Comparison of ENCODE assay signal across 17 cellular contexts in genomic region chr20:42277203-42277602, GRCh38.
A peak's percentile ranks its signal among the peaks of the same experiment; 100 is the strongest.
DNase-seq lines count a peak whose midpoint lies in the region; ATAC-seq lines count a peak whose summit lies in the region.
"Had no signal": no experiment of that assay in that cellular context is flagged by ENCODE, and none has a peak within 500 bp of the region (broad histone marks: within the 10 kb centered on the region; RNA-seq: fewer than 3 reads in every experiment).

No MANE protein-coding gene starts in this region.

- no peaks in the 10 kb centered on the region for H3K36me3 ChIP-seq in neuronal stem cell (replicated peaks in 1 of 2; ENCODE audit: control insufficient read depth in 2 of 2, insufficient read depth in 2 of 2, low read length in 2 of 2)

- H3K27ac ChIP-seq in neuronal stem cell (replicated peaks; ENCODE audit: low read length), result peak overlapping the region; percentile 0

- no peak overlapping the region for H2AFZ ChIP-seq in neuronal stem cell (ENCODE audit: low read length)

- no peak overlapping the region for H4K8ac ChIP-seq in neuronal stem cell (ENCODE audit: low read depth, low read length)

- no peak overlapping the region for H3K9ac ChIP-seq in neuronal stem cell (ENCODE audit: low read depth, low read length, poor library complexity)

- no peaks in the 10 kb centered on the region for H3K9me3 ChIP-seq in neuronal stem cell (replicated peaks in 1 of 2; ENCODE audit: control insufficient read depth in 2 of 2, insufficient read depth in 1 of 2, low read depth in 1 of 2, low read length in 2 of 2)
- H3K9me3 ChIP-seq: Caco-2 had no signal

- no CpG with 5 or more reads among the region's 7 CpGs for WGBS in neuronal stem cell (ENCODE audit: extremely low coverage in 2 of 2, insufficient read length in 2 of 2, insufficient replicate concordance in 1 of 2), 2 donors

- H3K27me3 ChIP-seq in neuronal stem cell (ENCODE audit: control insufficient read depth in 3 of 3, insufficient read depth in 3 of 3, low read depth in 1 of 3, low read length in 3 of 3), result no peaks in the 10 kb centered on the region

- H2BK12ac ChIP-seq in neuronal stem cell (ENCODE audit: low read length), result no peak overlapping the region

- no peaks in the 10 kb centered on the region for H3K79me1 ChIP-seq in neuronal stem cell (ENCODE audit: low read depth, low read length)

- no peak overlapping the region for H3K14ac ChIP-seq in neuronal stem cell (ENCODE audit: low read length)

- no peak overlapping the region for H2BK5ac ChIP-seq in neuronal stem cell (ENCODE audit: low read length)

- peaks cover 0 to 17% of the 10 kb centered on the region in 2 donors for H3K4me1 ChIP-seq in neuronal stem cell (ENCODE audit: control insufficient read depth in 2 of 2, insufficient read depth in 1 of 2, low read depth in 1 of 2, low read length in 2 of 2)
- H3K4me1 ChIP-seq: Caco-2 had no signal

- H3K4me2 ChIP-seq in neuronal stem cell (ENCODE audit: insufficient read depth, low read length, poor library complexity, severe bottlenecking), result peak overlapping the region; percentile 21

- H2AK5ac ChIP-seq in neuronal stem cell (ENCODE audit: low read depth, low read length), result no peak overlapping the region

- H3K4me3 ChIP-seq in neuronal stem cell (ENCODE audit: low read length in 2 of 2), result no peak overlapping the region

- DNase-seq in DMS79 (lab: John Stamatoyannopoulos, UW) (peak; percentile 40), NCI-H128 (lab: John Stamatoyannopoulos, UW; ENCODE audit: unreplicated experiment) (peak; percentile 47), SHP77 treated with DMSO at 0.1 percent for 48 hours (lab: John Stamatoyannopoulos, UW) (peak; percentile 6), neuronal stem cell (ENCODE audit: low spot score) (no peak)
- no peak for DNase-seq in activated naive CD4-positive, alpha-beta T cell treated with Interleukin-2 at 50 U/mL for 16 hours
- DNase-seq in stimulated activated CD4-positive, alpha-beta T cell treated with anti-CD3 and anti-CD28 coated beads, Interleukin-4, amount 100 ng/mL, for 4 hours, result no peak
- DNase-seq: activated CD4-positive, alpha-beta T cell treated with anti-CD3 and anti-CD28 coated beads, Interleukin-2, amount 10 ng/mL, durations not matched to agents 24 days and 14 days; Caco-2; glutamatergic neuron; left cardiac atrium; natural killer cell; NCI-H1436; NCI-H226; Right ventricle myocardium superior; small intestine; stimulated activated CD4-positive, alpha-beta T cell treated with anti-CD3 and anti-CD28 coated beads, Interleukin-2, amount 100 ng/mL, for 48 hours had no signal

- no peak overlapping the region for H3K18ac ChIP-seq in neuronal stem cell (ENCODE audit: low read length)

- no peak overlapping the region for H4K91ac ChIP-seq in neuronal stem cell (ENCODE audit: low read depth, low read length, poor library complexity)

- H2BK15ac ChIP-seq in neuronal stem cell (ENCODE audit: low read length), result no peak overlapping the region

- no peak overlapping the region for H3K23ac ChIP-seq in neuronal stem cell (ENCODE audit: low read depth, low read length, poor library complexity)

- no peak for ATAC-seq in HG02970 (IDR thresholded peaks at IDR 0.05; ENCODE audit: low FRiP score, unreplicated experiment)
- ATAC-seq: left cardiac atrium, natural killer cell had no signal

- H2BK120ac ChIP-seq in neuronal stem cell (ENCODE audit: low read depth, low read length), result no peak overlapping the region

- no peak overlapping the region for H3K4ac ChIP-seq in neuronal stem cell (ENCODE audit: low read length)

Comparison
In these comparisons a context has a peak if more than half of its experiments do, and no peak if none do; other contexts are left out.
1. DNase-seq: peak in DMS79 (single experiment), NCI-H128 (single experiment) and SHP77 treated with DMSO at 0.1 percent for 48 hours (single experiment); none in neuronal stem cell (single experiment), activated naive CD4-positive, alpha-beta T cell treated with Interleukin-2 at 50 U/mL for 16 hours (single experiment) and stimulated activated CD4-positive, alpha-beta T cell treated with anti-CD3 and anti-CD28 coated beads, Interleukin-4, amount 100 ng/mL, for 4 hours (0 of 2).